Comparison of ENCODE assay signal across 25 cellular contexts in genomic region chr11:62360685-62361084, GRCh38. TPM values are rescaled to one million over a fixed set of nuclear protein-coding genes. Genes with fewer than 3 reads are reported as not detected.
DNase-seq lines count a peak whose midpoint lies in the region; FAIRE-seq and TF ChIP-seq lines count a peak whose summit lies in the region.
"Had no signal": no experiment of that assay in that cellular context is flagged by ENCODE, and none has a peak within 500 bp of the region (broad histone marks: within the 10 kb centered on the region; RNA-seq: fewer than 3 reads in every experiment).

No MANE protein-coding gene starts in this region.

- in situ Hi-C loops in GM13977 (cut with MboI; ENCODE audit: low pct_unique_long_range_greater_than_20kb, low sequenced_read_pairs, unreplicated experiment): no loop called here

- H3K27ac ChIP-seq in SK-N-MC (peak overlapping the region; percentile 8; the same call in 1 of the 2 replicates), subcutaneous abdominal adipose tissue (ENCODE audit: low read depth, low read length) (peak overlapping the region; percentile 30)
- H3K27ac ChIP-seq: BLaER1, Peyer's patch, SJSA1 had no signal

- H3K4me3 ChIP-seq in SK-N-MC (no peak overlapping the region), subcutaneous abdominal adipose tissue (ENCODE audit: low read depth in 1 of 5, low read length in 5 of 5) (peak overlapping the region in 2 of 5 donors; percentile 5 to 8)
- H3K4me3 ChIP-seq: BLaER1, GM12878, MG63, Peyer's patch, SJSA1 had no signal

- H3K9ac ChIP-seq in SK-N-MC (ENCODE audit: insufficient read length): no peak overlapping the region
- no peak overlapping the region for H3K9ac ChIP-seq in subcutaneous abdominal adipose tissue (ENCODE audit: low read length in 5 of 5)
- H3K9ac ChIP-seq: BLaER1 had no signal

- no peak for TF ChIP-seq CTCF in GM13977 (IDR thresholded peaks at IDR 0.05; ENCODE audit: extremely low read depth, insufficient read depth, missing control alignments)

- H3K4me1 ChIP-seq in subcutaneous abdominal adipose tissue (ENCODE audit: control insufficient read depth in 5 of 5, insufficient read depth in 5 of 5, low read length in 5 of 5): no peaks in the 10 kb centered on the region
- H3K4me1 ChIP-seq: BLaER1, Peyer's patch, SJSA1 had no signal

- FAIRE-seq in G401.6 (lab: Jason Lieb, UNC): peak; percentile 19
- FAIRE-seq: GM12878 had no signal

- H3K27me3 ChIP-seq in subcutaneous abdominal adipose tissue (ENCODE audit: control insufficient read depth in 5 of 5, insufficient read depth in 4 of 5, low read length in 5 of 5): no peaks in the 10 kb centered on the region
- H3K27me3 ChIP-seq: BLaER1, MG63, Peyer's patch, SJSA1 had no signal

- H3K9me3 ChIP-seq in SK-N-MC (ENCODE audit: low read depth, low read length) (no peaks in the 10 kb centered on the region), subcutaneous abdominal adipose tissue (ENCODE audit: control insufficient read depth in 5 of 5, low read length in 5 of 5) (no peaks in the 10 kb centered on the region)
- H3K9me3 ChIP-seq: BLaER1, MG63, Peyer's patch, SJSA1 had no signal

- H3K36me3 ChIP-seq in SK-N-MC (ENCODE audit: insufficient read depth, low read length): peaks cover 14% of the 10 kb centered on the region; the same call in 1 of the 2 replicates
- H3K36me3 ChIP-seq in subcutaneous abdominal adipose tissue (ENCODE audit: control insufficient read depth in 5 of 5, insufficient read depth in 5 of 5, low read length in 5 of 5): peaks cover 0 to 3% (median 0%) of the 10 kb centered on the region in 5 donors
- H3K36me3 ChIP-seq: BLaER1, MG63, Peyer's patch, SJSA1 had no signal

- DNase-seq in SK-N-MC (ENCODE audit: low read depth, low spot score) (no peak), glomerular endothelial cell (ENCODE audit: extremely low read depth, low read depth, low spot score) (peak; percentile 31), NOMO-1 treated with dmso at 0.1 percent for 144 hours (lab: John Stamatoyannopoulos, UW; ENCODE audit: unreplicated experiment) (no peak), GM13977 (ENCODE audit: low spot score) (no peak)
- no peak for DNase-seq in activated naive CD4-positive, alpha-beta T cell (lab: John Stamatoyannopoulos, UW)
- DNase-seq: ACHN; CD4-positive, alpha-beta T cell; COR-L47; DMS79; H9; HFFc6; MG63; NCI-H1048; NCI-H1436 treated with DMSO at 0.1 percent for 48 hours; NCI-H1930; NCI-H510A; NCI-H748 treated with DMSO at 0.1 percent for 48 hours; NK-92 treated with Interleukin-12 subunit alpha and Interleukin-12 subunit beta, amount 100 ng/mL, for 24 hours; Peyer's patch had no signal

RNA-seq across cellular contexts. Expression of gene ASRGL1, which starts 23.4 kb away (rescaled TPM):
- total RNA-seq in glomerular endothelial cell: 7.8 and 41.4 TPM in 2 replicates
- total RNA-seq: LHCN-M2 had no signal

RNA-seq across cellular contexts. Expression of gene SCGB1A1, which starts 58.1 kb away (rescaled TPM):
- total RNA-seq in glomerular endothelial cell: not detected in 2 replicates
- total RNA-seq: CD4-positive, alpha-beta T cell; GM12878; H9; HFFc6; LHCN-M2; Peyer's patch; SJSA1 had no signal
